In genomic region chr17:542943-543342, GRCh38 we compare ENCODE assay signal across 22 cellular contexts.
DNase-seq lines count a peak whose midpoint lies in the region; ATAC-seq and TF ChIP-seq lines count a peak whose summit lies in the region.
"Had no signal": no experiment of that assay in that cellular context is flagged by ENCODE, and none has a peak within 500 bp of the region (broad histone marks: within the 10 kb centered on the region; RNA-seq: fewer than 3 reads in every experiment).

No MANE protein-coding gene starts in this region.

- peak overlapping the region; percentile 47 for H3K27ac Mint-ChIP-seq in activated CD8-positive, alpha-beta memory T cell treated with anti-CD3 and anti-CD28 coated beads, Interleukin-2, amount 10 ng/mL, durations not matched to agents 7 days and 5 days
- peak overlapping the region; percentile 25 for H3K27ac Mint-ChIP-seq in neural progenitor cell
- H3K27ac Mint-ChIP-seq: B cell had no signal

- H3K27me3 ChIP-seq in neural progenitor cell (no peaks in the 10 kb centered on the region), esophagus squamous epithelium (no peaks in the 10 kb centered on the region)
- H3K27me3 ChIP-seq: MG63 had no signal

- intact Hi-C loops in esophagus squamous epithelium (cut with DNase I): no loop called here

- WGBS in esophagus squamous epithelium, 2 donors: 77 to 89% methylated on average over 4 of the region's 4 CpGs

- no peak for ATAC-seq in activated CD8-positive, alpha-beta memory T cell treated with anti-CD3 and anti-CD28 coated beads, Interleukin-2, amount 10 ng/mL, durations not matched to agents 7 days and 5 days

- H3K4me3 Mint-ChIP-seq in activated CD8-positive, alpha-beta memory T cell treated with anti-CD3 and anti-CD28 coated beads, Interleukin-2, amount 10 ng/mL, durations not matched to agents 7 days and 5 days: no peak overlapping the region
- H3K4me3 Mint-ChIP-seq in neural progenitor cell: no peak overlapping the region
- H3K4me3 Mint-ChIP-seq: B cell had no signal

- H3K27me3 Mint-ChIP-seq in activated CD8-positive, alpha-beta memory T cell treated with anti-CD3 and anti-CD28 coated beads, Interleukin-2, amount 10 ng/mL, durations not matched to agents 7 days and 5 days: no peaks in the 10 kb centered on the region
- H3K27me3 Mint-ChIP-seq in neural progenitor cell (ENCODE audit: insufficient read depth, low read depth): peaks cover 2% of the 10 kb centered on the region
- H3K27me3 Mint-ChIP-seq: B cell had no signal

- H4K20me1 ChIP-seq in neural progenitor cell (ENCODE audit: low read depth): no peaks in the 10 kb centered on the region

- no peak overlapping the region for H2AFZ ChIP-seq in neural progenitor cell (replicated peaks)
- H2AFZ ChIP-seq: PC-9 had no signal

- no peaks in the 10 kb centered on the region for H3F3A ChIP-seq in neural progenitor cell (ENCODE audit: low read depth)

- H3K79me2 ChIP-seq in neural progenitor cell (ENCODE audit: low read depth): no peaks in the 10 kb centered on the region

- no peak for TF ChIP-seq POLR2A in esophagus squamous epithelium (IDR thresholded peaks at IDR 0.05)

- no peaks in the 10 kb centered on the region for H3K9me3 Mint-ChIP-seq in activated CD8-positive, alpha-beta memory T cell treated with anti-CD3 and anti-CD28 coated beads, Interleukin-2, amount 10 ng/mL, durations not matched to agents 7 days and 5 days (ENCODE audit: low read depth)
- H3K9me3 Mint-ChIP-seq in neural progenitor cell: peaks cover 2% of the 10 kb centered on the region

- H3K9ac ChIP-seq in neural progenitor cell: no peak overlapping the region

- no peak overlapping the region for H3K4me2 ChIP-seq in neural progenitor cell
- H3K4me2 ChIP-seq: A549, PC-9 had no signal

- peaks cover 9% of the 10 kb centered on the region for H3K4me1 Mint-ChIP-seq in activated CD8-positive, alpha-beta memory T cell treated with anti-CD3 and anti-CD28 coated beads, Interleukin-2, amount 10 ng/mL, durations not matched to agents 7 days and 5 days
- peaks cover 6% of the 10 kb centered on the region for H3K4me1 Mint-ChIP-seq in neural progenitor cell
- H3K4me1 Mint-ChIP-seq: B cell had no signal

- TF ChIP-seq CTCF in GM12865 (IDR thresholded peaks at IDR 0.05; ENCODE audit: insufficient read depth, low read depth, low read length, missing control alignments) (no peak), neural progenitor cell (IDR thresholded peaks at IDR 0.05) (no peak), esophagus squamous epithelium (IDR thresholded peaks at IDR 0.05) (no peak)

- CTCF ChIA-PET in activated CD8-positive, alpha-beta memory T cell treated with anti-CD3 and anti-CD28 coated beads, Interleukin-2, amount 10 ng/mL, durations not matched to agents 7 days and 5 days (lab: Charles Lee): interaction anchor here (0.7 kb wide), 1 partner anchor 131 kb away, joined by 3 read pairs; no protein-coding TSS in a partner anchor

- DNase-seq in activated CD8-positive, alpha-beta memory T cell treated with anti-CD3 and anti-CD28 coated beads, Interleukin-2, amount 10 ng/mL, durations not matched to agents 7 days and 5 days: no peak
- DNase-seq in activated CD8-positive, alpha-beta memory T cell treated with anti-CD3 and anti-CD28 coated beads for 24 hours: no peak
- peak; percentile 54 for DNase-seq in GM12865 (ENCODE audit: low read depth)
- DNase-seq in MV-4-11 (lab: John Stamatoyannopoulos, UW): peak; percentile 20
- no peak for DNase-seq in neural progenitor cell (ENCODE audit: low spot score)
- DNase-seq in T-helper 9 cell: no peak
- DNase-seq in esophagus squamous epithelium (lab: John Stamatoyannopoulos, UW): no peak
- no peak for DNase-seq in NCI-H2107 (lab: John Stamatoyannopoulos, UW)
- DNase-seq: DMS53, GDM1, H7, MG63, NCI-H1092, NCI-H1436 treated with DMSO at 0.1 percent for 48 hours, NCI-H1930, NCI-H2227 treated with DMSO at 0.1 percent for 48 hours, NCI-H510A, PC-9, RPMI8226, SHP77 had no signal

- peaks cover 11% of the 10 kb centered on the region for H3K36me3 Mint-ChIP-seq in activated CD8-positive, alpha-beta memory T cell treated with anti-CD3 and anti-CD28 coated beads, Interleukin-2, amount 10 ng/mL, durations not matched to agents 7 days and 5 days
- peaks cover 22% of the 10 kb centered on the region for H3K36me3 Mint-ChIP-seq in neural progenitor cell

- H3K9me3 ChIP-seq in neural progenitor cell (ENCODE audit: low read depth) (no peaks in the 10 kb centered on the region), esophagus squamous epithelium (no peaks in the 10 kb centered on the region)
- H3K9me3 ChIP-seq: A549, MG63 had no signal

- no peak overlapping the region for H3K27ac ChIP-seq in neural progenitor cell
- no peak overlapping the region for H3K27ac ChIP-seq in esophagus squamous epithelium
- H3K27ac ChIP-seq: A549, PC-9 had no signal

- H3K4me3 ChIP-seq in GM12865 (ENCODE audit: low read depth, low read length): no peak overlapping the region
- no peak overlapping the region for H3K4me3 ChIP-seq in neural progenitor cell
- no peak overlapping the region for H3K4me3 ChIP-seq in esophagus squamous epithelium
- H3K4me3 ChIP-seq: A549, MG63, PC-9 had no signal

- no peaks in the 10 kb centered on the region for H3K4me1 ChIP-seq in neural progenitor cell
- no peaks in the 10 kb centered on the region for H3K4me1 ChIP-seq in esophagus squamous epithelium
- H3K4me1 ChIP-seq: A549 had no signal

- no peaks in the 10 kb centered on the region for H3K36me3 ChIP-seq in neural progenitor cell
- H3K36me3 ChIP-seq in esophagus squamous epithelium: peaks cover 0 to 72% (median 0%) of the 10 kb centered on the region in 3 donors
- H3K36me3 ChIP-seq: MG63 had no signal

Comparison
In these comparisons a context has a peak if more than half of its experiments do, and no peak if none do; other contexts are left out.
1. DNase-seq: peak in GM12865 (single experiment) and MV-4-11 (single experiment); none in activated CD8-positive, alpha-beta memory T cell treated with anti-CD3 and anti-CD28 coated beads, Interleukin-2, amount 10 ng/mL, durations not matched to agents 7 days and 5 days (single experiment), activated CD8-positive, alpha-beta memory T cell treated with anti-CD3 and anti-CD28 coated beads for 24 hours (single experiment), neural progenitor cell (single experiment), T-helper 9 cell (single experiment), esophagus squamous epithelium (single experiment) and NCI-H2107 (single experiment).